ENCODE assay signal across 1 cellular context in genomic region chr3:103341078-103341477, GRCh38.
A peak's percentile ranks its signal among the peaks of the same experiment; 100 is the strongest.
TF ChIP-seq lines count a peak whose summit lies in the region.

No MANE protein-coding gene starts in this region.

TF ChIP-seq in Ishikawa, 13 proteins besides CTCF, POLR2A, EP300 and RAD21:
- TF ChIP-seq REST (IDR thresholded peaks at IDR 0.05; ENCODE audit: low read depth) (no peak), YY1 (IDR thresholded peaks at IDR 0.05; ENCODE audit: low read depth) (no peak), USF1 (IDR thresholded peaks at IDR 0.05) (no peak), CEBPB (IDR thresholded peaks at IDR 0.05) (0 out of 2 replicates have a peak, but pooled peaks have one; percentile 42), TCF12 (IDR thresholded peaks at IDR 0.05; ENCODE audit: low read depth) (no peak), TEAD4 (IDR thresholded peaks at IDR 0.05) (no peak)
